ENCODE assay signal across 8 cellular contexts in genomic region chr19:13847900-13848677, GRCh38. TPM values are rescaled to one million over a fixed set of nuclear protein-coding genes. Genes with fewer than 3 reads are reported as not detected.
DNase-seq lines count a peak whose midpoint lies in the region; ATAC-seq and TF ChIP-seq lines count a peak whose summit lies in the region.

No MANE protein-coding gene starts in this region.

- intact Hi-C loops in naive thymus-derived CD4-positive, alpha-beta T cell (cut with micrococcal nuclease) = loop anchor here (1.0 to 10.0 kb wide), 14 partner anchors 9 to 1056 kb away; partner anchors contain the start of genes ADGRE5 (in 2 of the 2), TECR (in 2 of the 2), IER2 (in 1 of the 2) and JUNB (in 1 of the 2)

- H3K36me3 Mint-ChIP-seq in naive thymus-derived CD4-positive, alpha-beta T cell = peaks cover 0 to 2% (median 0%) of the 10 kb centered on the region in 5 donors

- POLR2A ChIA-PET in AG04450 (lab: Yijun Ruan, JAX) = interaction anchor here (1.3 to 3.9 kb wide), 4 partner anchors 9 to 14 kb away, joined by 7 to 33 read pairs (median 8); no protein-coding TSS in a partner anchor
- POLR2A ChIA-PET in naive thymus-derived CD4-positive, alpha-beta T cell (lab: Charles Lee) = interaction anchor here (0.6 to 4.7 kb wide), 10 partner anchors 9 to 184 kb away, joined by 3 to 20 read pairs (median 4); partner anchors contain the start of gene IL27RA

- H3K27ac Mint-ChIP-seq in naive thymus-derived CD4-positive, alpha-beta T cell = peak overlapping the region; percentile 80 to 100 (median 99)

- peak overlapping the region; percentile 18 to 96 (median 58) for H3K4me3 Mint-ChIP-seq in naive thymus-derived CD4-positive, alpha-beta T cell

- no peaks in the 10 kb centered on the region for H3K36me3 ChIP-seq in Karpas-422 (ENCODE audit: insufficient read depth, low read length)
- no peaks in the 10 kb centered on the region for H3K36me3 ChIP-seq in naive thymus-derived CD4-positive, alpha-beta T cell (ENCODE audit: control insufficient read depth in 2 of 3, insufficient read depth in 3 of 3, low read length in 3 of 3)

- H3K9me3 ChIP-seq in AG04450 (ENCODE audit: control insufficient read depth, insufficient read depth, low read length) = no peaks in the 10 kb centered on the region
- no peaks in the 10 kb centered on the region for H3K9me3 ChIP-seq in Karpas-422 (ENCODE audit: low read length)
- H3K9me3 ChIP-seq in naive thymus-derived CD4-positive, alpha-beta T cell (ENCODE audit: control insufficient read depth in 2 of 3, low read length in 3 of 3) = no peaks in the 10 kb centered on the region

- CTCF ChIA-PET in AG04450 (lab: Charles Lee) = interaction anchor here (0.7 to 2.2 kb wide), 4 partner anchors 14 to 472 kb away, joined by 4 to 6 read pairs (median 4); no protein-coding TSS in a partner anchor
- CTCF ChIA-PET in naive thymus-derived CD4-positive, alpha-beta T cell (lab: Charles Lee) = interaction anchor here (1.1 to 5.9 kb wide), 4 partner anchors 12 to 66 kb away, joined by 3 to 37 read pairs (median 9); no protein-coding TSS in a partner anchor

- peak overlapping the region; percentile 65 for H3K9ac ChIP-seq in Karpas-422 (ENCODE audit: low read length)

- H3K4me2 ChIP-seq in Karpas-422 (ENCODE audit: low read depth, low read length, poor library complexity, severe bottlenecking) = peak overlapping the region; percentile 79

- peak overlapping the region; percentile 40 for H3K4me3 ChIP-seq in AG04450 (ENCODE audit: low read depth, low read length)
- peak overlapping the region; percentile 60 for H3K4me3 ChIP-seq in Karpas-422 (ENCODE audit: low read length)
- H3K4me3 ChIP-seq in coronary artery = peak overlapping the region; percentile 78
- H3K4me3 ChIP-seq in naive thymus-derived CD4-positive, alpha-beta T cell (ENCODE audit: low read length) = peak overlapping the region; percentile 72

- DNase-seq in AG04450 (ENCODE audit: low read depth, low spot score) (no peak), Karpas-422 (no peak), coronary artery (ENCODE audit: low spot score) (no peak), AG20443 (ENCODE audit: low spot score) (no peak), Ammon's horn (ENCODE audit: low spot score) (no peak), MV-4-11 (lab: John Stamatoyannopoulos, UW) (no peak)
- DNase-seq in naive thymus-derived CD4-positive, alpha-beta T cell = no peak

- H3K27ac ChIP-seq in AG04450 (ENCODE audit: low read depth, low read length) (peak overlapping the region; percentile 100), Karpas-422 (ENCODE audit: low read length) (no peak overlapping the region), coronary artery (peak overlapping the region; percentile 100)
- H3K27ac ChIP-seq in naive thymus-derived CD4-positive, alpha-beta T cell (ENCODE audit: low read depth, low read length) = peak overlapping the region; percentile 95

- no peaks in the 10 kb centered on the region for H3K9me2 ChIP-seq in Karpas-422 (replicated peaks; ENCODE audit: insufficient read depth, low read length)

- TF ChIP-seq CTCF in AG04450 (IDR thresholded peaks at IDR 0.05; ENCODE audit: low read depth, low read length) (no peak), coronary artery (IDR thresholded peaks at IDR 0.05) (no peak)

- H3K27me3 Mint-ChIP-seq in naive thymus-derived CD4-positive, alpha-beta T cell = peaks cover 0 to 3% (median 0%) of the 10 kb centered on the region in 5 donors

- peaks cover 17 to 60% (median 50%) of the 10 kb centered on the region in 7 donors for H3K4me1 Mint-ChIP-seq in naive thymus-derived CD4-positive, alpha-beta T cell

- peaks cover 20% of the 10 kb centered on the region for H3K4me1 ChIP-seq in Karpas-422 (ENCODE audit: low read length)
- peaks cover 42 to 53% of the 10 kb centered on the region in 2 donors for H3K4me1 ChIP-seq in naive thymus-derived CD4-positive, alpha-beta T cell (ENCODE audit: control insufficient read depth in 2 of 2, insufficient read depth in 2 of 2, low read length in 2 of 2)

- peaks cover 0 to 7% (median 0%) of the 10 kb centered on the region in 11 donors for H3K9me3 Mint-ChIP-seq in naive thymus-derived CD4-positive, alpha-beta T cell

- ATAC-seq in naive thymus-derived CD4-positive, alpha-beta T cell = no peak
- ATAC-seq in GM21515 (IDR thresholded peaks at IDR 0.05; ENCODE audit: unreplicated experiment) = no peak

- H3K27me3 ChIP-seq in AG04450 (ENCODE audit: control insufficient read depth, insufficient read depth, low read length) (no peaks in the 10 kb centered on the region), Karpas-422 (ENCODE audit: low read length) (no peaks in the 10 kb centered on the region)
- no peaks in the 10 kb centered on the region for H3K27me3 ChIP-seq in naive thymus-derived CD4-positive, alpha-beta T cell (ENCODE audit: control insufficient read depth in 2 of 2, insufficient read depth in 2 of 2, low read length in 2 of 2)

- H4K20me1 ChIP-seq in Karpas-422 (ENCODE audit: insufficient read depth, low read depth, low read length) = no peaks in the 10 kb centered on the region

- H2AFZ ChIP-seq in Karpas-422 (ENCODE audit: low read length) = peak overlapping the region; percentile 61; the same call in 1 of the 2 replicates

- H3K79me2 ChIP-seq in Karpas-422 (ENCODE audit: low read length) = no peaks in the 10 kb centered on the region

RNA-seq across cellular contexts. Expression of gene NANOS3, which starts 28.8 kb away (rescaled TPM):
- 0.36 and 0.37 TPM in 2 replicates for polyA plus RNA-seq in AG04450 (2011; rRNA removed)
- not detected in 2 replicates for polyA minus RNA-seq in AG04450 (2011; rRNA and poly(A)+ RNA removed)
- total RNA-seq in Karpas-422 (2014; rRNA removed; shearing (Covaris generic); ENCODE audit: low replicate concordance) = not detected in 2 replicates
- 1 to 10 TPM in 2 of 5 experiments, not detected in 3; 1.3 to 3.4 TPM for total RNA-seq in naive thymus-derived CD4-positive, alpha-beta T cell
- polyA plus RNA-seq in naive thymus-derived CD4-positive, alpha-beta T cell = not detected

RNA-seq across cellular contexts. Expression of gene ZSWIM4, which starts 52.8 kb away (rescaled TPM):
- polyA plus RNA-seq in AG04450 (2011; rRNA removed) = 2.3 and 3.4 TPM in 2 replicates
- 3.6 and 5.0 TPM in 2 replicates for polyA minus RNA-seq in AG04450 (2011; rRNA and poly(A)+ RNA removed)
- total RNA-seq in Karpas-422 (2014; rRNA removed; shearing (Covaris generic); ENCODE audit: low replicate concordance) = 6.8 and 7.3 TPM in 2 replicates
- 1 to 10 TPM; 4.8 to 7.8 (median 5.9) TPM for total RNA-seq in naive thymus-derived CD4-positive, alpha-beta T cell
- 1 to 10 TPM in 1 of 2 donors, under 1 TPM in 1; 0.73 to 1.6 TPM for polyA plus RNA-seq in naive thymus-derived CD4-positive, alpha-beta T cell

RNA-seq across cellular contexts. Expression of gene BRME1, which starts 57.8 kb away (rescaled TPM):
- 0.12 and 0.17 TPM in 2 replicates for polyA plus RNA-seq in AG04450 (2011; rRNA removed)
- polyA minus RNA-seq in AG04450 (2011; rRNA and poly(A)+ RNA removed) = 0.43 TPM in 1 of 2 replicates, not detected in the other
- 0.47 TPM in 1 of 2 replicates, not detected in the other for total RNA-seq in Karpas-422 (2014; rRNA removed; shearing (Covaris generic); ENCODE audit: low replicate concordance)
- total RNA-seq in naive thymus-derived CD4-positive, alpha-beta T cell = 10 to 100 TPM in 1 of 5 experiments, 1 to 10 TPM in 4; 1.8 to 13.7 (median 2.9) TPM
- 1 to 10 TPM in 1 of 2 donors, under 1 TPM in 1; 0.56 to 1.6 TPM for polyA plus RNA-seq in naive thymus-derived CD4-positive, alpha-beta T cell

RNA-seq across cellular contexts. Expression of gene CC2D1A, which starts 57.9 kb away (rescaled TPM):
- 5.1 and 6.7 TPM in 2 replicates for polyA plus RNA-seq in AG04450 (2011; rRNA removed)
- 7.0 and 13.7 TPM in 2 replicates for polyA minus RNA-seq in AG04450 (2011; rRNA and poly(A)+ RNA removed)
- total RNA-seq in Karpas-422 (2014; rRNA removed; shearing (Covaris generic); ENCODE audit: low replicate concordance) = 9.9 and 28.6 TPM in 2 replicates
- 10 to 100 TPM; 21.0 to 33.1 (median 29.8) TPM for total RNA-seq in naive thymus-derived CD4-positive, alpha-beta T cell
- 10 to 100 TPM in 1 of 2 donors, 1 to 10 TPM in 1; 4.1 to 13.3 TPM for polyA plus RNA-seq in naive thymus-derived CD4-positive, alpha-beta T cell
